ENCODE assay signal across 22 cellular contexts in genomic region chr4:122833999-122834398, GRCh38.
"Had no signal": no experiment of that assay in that cellular context is flagged by ENCODE, and none has a peak within 500 bp of the region (broad histone marks: within the 10 kb centered on the region; RNA-seq: fewer than 3 reads in every experiment).

No MANE protein-coding gene starts in this region.

- H3K4me3 ChIP-seq: esophagus squamous epithelium, heart left ventricle, lower lobe of right lung, mucosa of descending colon, upper lobe of right lung had no signal

- ATAC-seq: activated naive CD4-positive, alpha-beta T cell treated with anti-CD3 and anti-CD28 coated beads, Interleukin-2, amount 50 U/mL, for 72 hours; activated T-helper 17 cell treated with anti-CD3 and anti-CD28 coated beads, Interleukin-2, amount 50 U/mL, for 72 hours; heart left ventricle; lower lobe of right lung; mucosa of descending colon; upper lobe of right lung had no signal

- H3K27ac ChIP-seq: brain microvascular endothelial cell, esophagus squamous epithelium, lower lobe of right lung, upper lobe of right lung had no signal

- H3K4me1 ChIP-seq: lower lobe of right lung, upper lobe of right lung had no signal

- H3K27me3 ChIP-seq: brain microvascular endothelial cell had no signal

- FAIRE-seq: kidney had no signal

- H3K36me3 ChIP-seq: esophagus squamous epithelium, lower lobe of right lung, upper lobe of right lung had no signal

- DNase-seq: activated CD4-positive, alpha-beta T cell treated with anti-CD3 and anti-CD28 coated beads, Interleukin-2, amount 50 U/mL, for 4 hours; activated CD8-positive, alpha-beta memory T cell treated with anti-CD3 and anti-CD28 coated beads for 24 hours; activated CD8-positive, alpha-beta memory T cell treated with anti-CD3 and anti-CD28 coated beads, Interleukin-2, amount 50 U/mL, for 4 hours; activated T-cell treated with anti-CD3 and anti-CD28 coated beads, Interleukin-2, amount 50 U/mL, for 24 hours; aorta; brain microvascular endothelial cell; caudate nucleus; dermis blood vessel endothelial cell; effector CD8-positive, alpha-beta T cell; esophagus squamous epithelium; heart left ventricle; kidney; lower lobe of right lung; mucosa of descending colon; naive B cell; occipital lobe; stimulated activated CD4-positive, alpha-beta T cell treated with anti-CD3 and anti-CD28 coated beads, Interleukin-4, amount 100 ng/mL, for 24 hours; stimulated activated naive CD4-positive, alpha-beta T cell treated with Interleukin-2 at 50 U/mL for 16 hours; T-helper 9 cell; upper lobe of right lung had no signal

- H3K9me3 ChIP-seq: esophagus squamous epithelium, heart left ventricle, lower lobe of right lung, mucosa of descending colon, upper lobe of right lung had no signal
